17 cellular contexts compared by ENCODE assay signal in genomic region chr18:3546106-3546505, GRCh38.
DNase-seq lines count a peak whose midpoint lies in the region; ATAC-seq, FAIRE-seq and TF ChIP-seq lines count a peak whose summit lies in the region.
"Had no signal": no experiment of that assay in that cellular context is flagged by ENCODE, and none has a peak within 500 bp of the region (broad histone marks: within the 10 kb centered on the region; RNA-seq: fewer than 3 reads in every experiment).

No MANE protein-coding gene starts in this region.

- H3K9ac ChIP-seq in OCI-LY3 (ENCODE audit: low read length), result no peak overlapping the region
- H3K9ac ChIP-seq: BLaER1 had no signal

- H3K4me3 Mint-ChIP-seq in activated B cell treated with CpG ODN at 0.5 μM for 24 hours (no peak overlapping the region), HFFc6 (no peak overlapping the region)
- H3K4me3 Mint-ChIP-seq: CD4-positive, alpha-beta memory T cell; GM23338 had no signal

- peak; percentile 16 for FAIRE-seq in GM12891 (lab: Jason Lieb, UNC)

- no peaks in the 10 kb centered on the region for H3K36me3 Mint-ChIP-seq in activated B cell treated with CpG ODN at 0.5 μM for 24 hours (ENCODE audit: low read depth)
- H3K36me3 Mint-ChIP-seq in HFFc6 (ENCODE audit: low read depth), result no peaks in the 10 kb centered on the region
- H3K36me3 Mint-ChIP-seq: CD14-positive monocyte; CD4-positive, alpha-beta memory T cell had no signal

- H3K4me2 ChIP-seq in OCI-LY3 (ENCODE audit: low read length), result no peak overlapping the region; the same call in 1 of the 2 replicates
- H3K4me2 ChIP-seq: BLaER1, GM23338 had no signal

- H2AFZ ChIP-seq in OCI-LY3 (ENCODE audit: low read depth, low read length), result 0 out of 2 replicates have a peak overlapping the region, but pooled peaks have one; percentile 3
- H2AFZ ChIP-seq: GM23338 had no signal

- no peaks in the 10 kb centered on the region for H3K9me3 Mint-ChIP-seq in activated B cell treated with CpG ODN at 0.5 μM for 24 hours
- H3K9me3 Mint-ChIP-seq in HFFc6, result no peaks in the 10 kb centered on the region
- H3K9me3 Mint-ChIP-seq: CD4-positive, alpha-beta memory T cell; GM23338 had no signal

- H3K27me3 ChIP-seq in OCI-LY3 (ENCODE audit: low read depth, low read length), result no peaks in the 10 kb centered on the region
- H3K27me3 ChIP-seq in testis, result no peaks in the 10 kb centered on the region
- H3K27me3 ChIP-seq: BLaER1 had no signal

- intact Hi-C loops in activated B cell treated with CpG ODN at 0.5 μM for 24 hours (cut with micrococcal nuclease), result no loop called here
- intact Hi-C loops in testis (cut with DNase I; ENCODE audit: low total_unique reads), result no loop called here

- WGBS in testis, 2 donors, result 75 to 91% methylated on average over 5 of the region's 5 CpGs

- H3K4me1 Mint-ChIP-seq in activated B cell treated with CpG ODN at 0.5 μM for 24 hours (peaks cover 20% of the 10 kb centered on the region), HFFc6 (ENCODE audit: low read depth) (peaks cover 7% of the 10 kb centered on the region; the same call in 1 of the 2 replicates)
- H3K4me1 Mint-ChIP-seq: CD14-positive monocyte had no signal

- no peak overlapping the region for H3K27ac ChIP-seq in OCI-LY3 (ENCODE audit: low read length)
- H3K27ac ChIP-seq in testis, result no peak overlapping the region
- H3K27ac ChIP-seq: BLaER1, HL-60 had no signal

- TF ChIP-seq CTCF in OCI-LY3 (IDR thresholded peaks at IDR 0.05; ENCODE audit: low read depth, low read length) (no peak), activated B cell treated with CpG ODN at 0.5 μM for 24 hours (IDR thresholded peaks at IDR 0.05) (no peak), testis (IDR thresholded peaks at IDR 0.05) (no peak), HFFc6 (IDR thresholded peaks at IDR 0.05) (no peak)

- H4K20me1 ChIP-seq in OCI-LY3 (ENCODE audit: insufficient read depth, low read length), result no peaks in the 10 kb centered on the region
- H4K20me1 ChIP-seq: BLaER1 had no signal

- CTCF ChIA-PET in activated B cell treated with CpG ODN at 0.5 μM for 24 hours (lab: Charles Lee), result interaction anchor here (1.0 kb wide), 1 partner anchor 48 kb away, joined by 4 read pairs; no protein-coding TSS in a partner anchor

- POLR2A ChIA-PET in activated B cell treated with CpG ODN at 0.5 μM for 24 hours (lab: Charles Lee), result interaction anchor here (0.7 to 1.1 kb wide), 4 partner anchors 16 to 531 kb away, joined by 3 to 6 read pairs (median 4); no protein-coding TSS in a partner anchor

- no peaks in the 10 kb centered on the region for H3K9me3 ChIP-seq in OCI-LY3 (ENCODE audit: insufficient read depth, low read length)
- H3K9me3 ChIP-seq in testis, result no peaks in the 10 kb centered on the region
- H3K9me3 ChIP-seq: BLaER1, HAP-1 had no signal

- H3K4me1 ChIP-seq in OCI-LY3 (ENCODE audit: low read length) (peaks cover 29% of the 10 kb centered on the region), testis (no peaks in the 10 kb centered on the region)
- H3K4me1 ChIP-seq: HAP-1 had no signal

- TF ChIP-seq POLR2A in GM12891 (IDR thresholded peaks at IDR 0.05; ENCODE audit: low read depth, low read length), result no peak
- TF ChIP-seq POLR2A in testis (IDR thresholded peaks at IDR 0.05), result no peak

- H3K4me3 ChIP-seq in OCI-LY3 (ENCODE audit: low read length) (no peak overlapping the region), testis (no peak overlapping the region)
- H3K4me3 ChIP-seq: BLaER1, GM23338, HAP-1 had no signal

- ATAC-seq in activated B cell treated with CpG ODN at 0.5 μM for 24 hours (ENCODE audit: low read depth) (peak; percentile 42), HG03097 (IDR thresholded peaks at IDR 0.05; ENCODE audit: low FRiP score, unreplicated experiment) (no peak), GM18909 (IDR thresholded peaks at IDR 0.05; ENCODE audit: poor library complexity, unreplicated experiment) (no peak)
- ATAC-seq: GM23338 had no signal

- DNase-seq in GM12891 (ENCODE audit: insufficient read length, low spot score) (no peak), activated B cell treated with CpG ODN at 0.5 μM for 24 hours (no peak), testis (peak; percentile 28), HFFc6 (no peak)
- DNase-seq: 8988T; CD4-positive, alpha-beta memory T cell; DMS153; DMS79; GDM1 had no signal

- H3K36me3 ChIP-seq in OCI-LY3 (replicated peaks; ENCODE audit: low read depth, low read length) (no peaks in the 10 kb centered on the region), testis (ENCODE audit: low read depth, missing control alignments) (no peaks in the 10 kb centered on the region)
- H3K36me3 ChIP-seq: BLaER1, HAP-1 had no signal

- H3K79me2 ChIP-seq in OCI-LY3 (ENCODE audit: low read length), result no peaks in the 10 kb centered on the region

- H3K27ac Mint-ChIP-seq in activated B cell treated with CpG ODN at 0.5 μM for 24 hours (no peak overlapping the region), HFFc6 (no peak overlapping the region)
- H3K27ac Mint-ChIP-seq: CD14-positive monocyte; CD4-positive, alpha-beta memory T cell; GM23338 had no signal

- no peaks in the 10 kb centered on the region for H3K27me3 Mint-ChIP-seq in activated B cell treated with CpG ODN at 0.5 μM for 24 hours
- H3K27me3 Mint-ChIP-seq in HFFc6 (ENCODE audit: insufficient read depth), result peaks cover 9% of the 10 kb centered on the region; the same call in 1 of the 2 replicates
- H3K27me3 Mint-ChIP-seq: CD4-positive, alpha-beta memory T cell had no signal

TF ChIP-seq in GM12891, 5 proteins besides CTCF, POLR2A, EP300 and RAD21:
- TF ChIP-seq PAX5 (IDR thresholded peaks at IDR 0.05; ENCODE audit: insufficient read depth, low read length, severe bottlenecking), result no peak
- no peak for TF ChIP-seq SPI1 (IDR thresholded peaks at IDR 0.05; ENCODE audit: low read depth, low read length)
- no peak for TF ChIP-seq TAF1 (IDR thresholded peaks at IDR 0.05; ENCODE audit: low read depth, low read length)
- TF ChIP-seq POU2F2 (IDR thresholded peaks at IDR 0.05; ENCODE audit: low read depth, low read length), result no peak
- no peak for TF ChIP-seq POLR2AphosphoS5 (IDR thresholded peaks at IDR 0.05; ENCODE audit: low read depth, low read length)
TF ChIP-seq in GM12891: peak in this region for 0.
